In the genomic region with DNA sequence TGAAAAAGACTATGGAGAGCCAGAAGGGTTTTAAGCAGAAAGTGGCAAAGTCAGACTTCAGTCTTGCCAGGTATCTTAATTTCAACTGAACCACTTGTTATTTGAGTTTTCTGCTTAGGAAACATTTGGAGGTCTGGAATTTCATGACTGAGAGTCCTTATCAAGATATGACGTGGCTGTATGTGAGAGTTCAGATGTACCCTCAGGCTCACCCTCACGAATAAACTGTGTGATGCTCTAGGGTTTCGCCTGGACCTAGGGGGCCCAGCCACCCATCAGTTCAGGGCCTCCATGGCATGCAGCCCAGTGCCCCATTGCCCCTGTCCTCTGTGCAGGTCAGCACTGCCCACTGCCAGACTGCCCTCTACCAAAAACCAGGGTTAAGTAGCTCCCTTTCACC, we compare ENCODE assay signal across 17 cellular contexts. TPM values are rescaled to one million over a fixed set of nuclear protein-coding genes. Genes with fewer than 3 reads are reported as not detected.
DNase-seq lines count a peak whose midpoint lies in the region; ATAC-seq, FAIRE-seq and TF ChIP-seq lines count a peak whose summit lies in the region.
"Had no signal": no experiment of that assay in that cellular context is flagged by ENCODE, and none has a peak within 500 bp of the region (broad histone marks: within the 10 kb centered on the region; RNA-seq: fewer than 3 reads in every experiment).

No MANE protein-coding gene starts in this region.

- peaks cover 0 to 13% of the 10 kb centered on the region in 2 experiments; a peak in 2 of 5 replicates for H3K4me1 ChIP-seq in K562 (replicated peaks in 1 of 2; ENCODE audit: control insufficient read depth in 2 of 2, insufficient read depth in 2 of 2, low read length in 2 of 2)
- H3K4me1 ChIP-seq in trophoblast cell (ENCODE audit: control insufficient read depth in 1 of 2, insufficient read depth in 2 of 2, low read length in 2 of 2) = peaks cover 2 to 7% of the 10 kb centered on the region in 2 experiments
- peaks cover 0 to 6% (median 2%) of the 10 kb centered on the region in 4 donors for H3K4me1 ChIP-seq in stomach
- H3K4me1 ChIP-seq: Peyer's patch had no signal

- TF ChIP-seq POLR2A in K562 (conservative IDR thresholded peaks at IDR 0.05) (no peak), stomach (IDR thresholded peaks at IDR 0.05) (no peak)

- no peak overlapping the region for H3K23ac ChIP-seq in trophoblast cell (ENCODE audit: low read length)

- H4K20me1 ChIP-seq in K562 (replicated peaks; ENCODE audit: control insufficient read depth, insufficient read depth, low read length) = no peaks in the 10 kb centered on the region

- H3K79me2 ChIP-seq in K562 (ENCODE audit: control insufficient read depth, insufficient read depth, low read length) (no peaks in the 10 kb centered on the region), trophoblast cell (ENCODE audit: control insufficient read depth, insufficient read depth, low read length, poor library complexity) (no peaks in the 10 kb centered on the region)

- H2BK12ac ChIP-seq in trophoblast cell (ENCODE audit: low read length) = no peak overlapping the region

- H2AFZ ChIP-seq in K562 (ENCODE audit: low read depth, low read length) = no peak overlapping the region
- H2AFZ ChIP-seq in trophoblast cell (ENCODE audit: insufficient read depth, low read length, poor library complexity) = no peak overlapping the region

- no peak overlapping the region for H3K4me3 ChIP-seq in K562
- H3K4me3 ChIP-seq in trophoblast cell (ENCODE audit: low read depth, low read length) = no peak overlapping the region
- no peak overlapping the region for H3K4me3 ChIP-seq in stomach
- H3K4me3 ChIP-seq: Peyer's patch had no signal

- no peak overlapping the region for H3K14ac ChIP-seq in trophoblast cell (ENCODE audit: low read length)

- no peak overlapping the region for H4K12ac ChIP-seq in trophoblast cell (ENCODE audit: low read depth, low read length)

- no peak overlapping the region for H3K4ac ChIP-seq in trophoblast cell (ENCODE audit: low read depth, low read length)

- FAIRE-seq in K562 (lab: Jason Lieb, UNC) = no peak
- FAIRE-seq: GM19239 had no signal

- H3K9me3 ChIP-seq in K562 (replicated peaks; ENCODE audit: control insufficient read depth, insufficient read depth, low read depth, low read length) (no peaks in the 10 kb centered on the region; the same call in 1 of the 2 replicates), trophoblast cell (ENCODE audit: insufficient read depth, low read depth, low read length) (peaks cover 2% of the 10 kb centered on the region), stomach (no peaks in the 10 kb centered on the region)
- H3K9me3 ChIP-seq: Peyer's patch had no signal

- no peaks in the 10 kb centered on the region for H3K27me3 ChIP-seq in K562 (ENCODE audit: control insufficient read depth in 2 of 2, insufficient read depth in 2 of 2, low read length in 2 of 2)
- no peaks in the 10 kb centered on the region for H3K27me3 ChIP-seq in trophoblast cell (ENCODE audit: insufficient read depth, low read length)
- no peaks in the 10 kb centered on the region for H3K27me3 ChIP-seq in stomach
- H3K27me3 ChIP-seq: Peyer's patch had no signal

- H4K91ac ChIP-seq in trophoblast cell (ENCODE audit: low read depth, low read length) = no peak overlapping the region

- no peak for TF ChIP-seq EP300 in K562 (IDR thresholded peaks at IDR 0.05; ENCODE audit: low read length)
- no peak for TF ChIP-seq EP300 in stomach (IDR thresholded peaks at IDR 0.05)

- H3K4me2 ChIP-seq in K562 (ENCODE audit: insufficient read depth, low read length) = no peak overlapping the region
- no peak overlapping the region for H3K4me2 ChIP-seq in trophoblast cell (ENCODE audit: low read length)

- H2BK120ac ChIP-seq in trophoblast cell (ENCODE audit: insufficient read depth, low read length, poor library complexity) = no peak overlapping the region

- H3K9me1 ChIP-seq in K562 (ENCODE audit: control insufficient read depth, insufficient read depth, low read length) = no peaks in the 10 kb centered on the region

- no peak for TF ChIP-seq CTCF in K562 (IDR thresholded peaks at IDR 0.05 in 2 of 3, conservative IDR thresholded peaks at IDR 0.05 in 1 of 3; ENCODE audit: insufficient read depth in 2 of 3, low read depth in 1 of 3, low read length in 3 of 3)
- no peak for TF ChIP-seq CTCF in stomach (IDR thresholded peaks at IDR 0.05)

- peak; percentile 11 for DNase-seq in ELR (ENCODE audit: low read depth)
- peak; percentile 70 for DNase-seq in M059J (ENCODE audit: low read depth)
- DNase-seq in K562 (ENCODE audit: extremely low read depth in 1 of 4, low spot score in 3 of 4) = no peak
- peak; percentile 84 to 98 for DNase-seq in trophoblast cell
- no peak for DNase-seq in stomach
- no peak for DNase-seq in left ventricle myocardium superior
- DNase-seq: CD4-positive, alpha-beta memory T cell; DMS79; GF-D8; GOT3; NCI-H1105 treated with DMSO at 0.1 percent for 48 hours; NCI-H187; NCI-H82; Peyer's patch; SHP77 had no signal

- 4% methylated on average over 3 of the region's 3 CpGs for WGBS in K562 (ENCODE audit: insufficient coverage, low coverage, missing lambda C conversion rate)
- WGBS in trophoblast cell (ENCODE audit: extremely low coverage, insufficient coverage, insufficient read length) = no CpG with 5 or more reads among the region's 3 CpGs
- WGBS in stomach, 5 donors = 58 to 83% (median 78%) methylated on average over 3 of the region's 3 CpGs

- H2BK5ac ChIP-seq in trophoblast cell (ENCODE audit: low read depth, low read length, poor library complexity) = peak overlapping the region; percentile 5

- POLR2A ChIA-PET in K562 (lab: Yijun Ruan, JAX) = interaction anchor here (0.8 to 1.4 kb wide), 2 partner anchors 8 to 71 kb away, joined by 3 read pairs; no protein-coding TSS in a partner anchor

- no peak for ATAC-seq in K562
- ATAC-seq in HG02763 (IDR thresholded peaks at IDR 0.05; ENCODE audit: unreplicated experiment) = no peak
- no peak for ATAC-seq in left ventricle myocardium superior

- CTCF ChIA-PET in K562 (lab: Yijun Ruan, JAX; ENCODE audit: low intra/inter-chr PET ratio) = no interaction called here

- no peak overlapping the region for H3K27ac ChIP-seq in K562 (ENCODE audit: extremely low read depth, low read depth, low read length)
- H3K27ac ChIP-seq in trophoblast cell (ENCODE audit: low read depth, low read length) = peak overlapping the region; percentile 57
- H3K27ac ChIP-seq in stomach = no peak overlapping the region
- H3K27ac ChIP-seq: Peyer's patch had no signal

- no peak overlapping the region for H3K18ac ChIP-seq in trophoblast cell (ENCODE audit: low read length)

- intact Hi-C loops in K562 (cut with micrococcal nuclease) (no loop called here), stomach (cut with DNase I; ENCODE audit: low total_unique reads) (loop anchor here (5.0 kb wide), 1 partner anchor 151 kb away; no protein-coding TSS in a partner anchor), left ventricle myocardium superior (cut with micrococcal nuclease) (no loop called here)

- no peak overlapping the region for H4K8ac ChIP-seq in trophoblast cell (ENCODE audit: low read depth, low read length)

- peaks cover 17% of the 10 kb centered on the region for H3K79me1 ChIP-seq in trophoblast cell (ENCODE audit: low read length)

- no peak overlapping the region for H2AK5ac ChIP-seq in trophoblast cell (ENCODE audit: low read length)

- in situ Hi-C loops in K562 (cut with MboI) = no loop called here

- H3K9ac ChIP-seq in K562 (ENCODE audit: insufficient read depth in 1 of 2, low read depth in 2 of 2, low read length in 2 of 2) (no peak overlapping the region), trophoblast cell (ENCODE audit: low read length) (no peak overlapping the region)

- H3K36me3 ChIP-seq in K562 (ENCODE audit: control insufficient read depth, insufficient read depth, low read length) (no peaks in the 10 kb centered on the region), trophoblast cell (ENCODE audit: control insufficient read depth in 1 of 2, insufficient read depth in 2 of 2, low read length in 2 of 2) (no peaks in the 10 kb centered on the region), stomach (no peaks in the 10 kb centered on the region)
- H3K36me3 ChIP-seq: Peyer's patch had no signal

- no peak for TF ChIP-seq RAD21 in K562 (CRISPR knock-in tag; conservative IDR thresholded peaks at IDR 0.05 in 1 of 2, IDR thresholded peaks at IDR 0.05 in 1 of 2)

- no TSS peak for BruUV-seq in K562 (replicated peaks; lab: Mats Ljungman, UMichigan)

TF ChIP-seq in K562, 482 proteins besides CTCF, POLR2A, EP300 and RAD21 (continues in another document):
- no peak for TF ChIP-seq SRF (CRISPR knock-in tag; IDR thresholded peaks at IDR 0.05)
- TF ChIP-seq ATF1 (CRISPR knock-in tag; IDR thresholded peaks at IDR 0.05) = no peak
- peak; percentile 59 for TF ChIP-seq ATF1 (tag; IDR thresholded peaks at IDR 0.05)
- no peak for TF ChIP-seq ZNF586 (CRISPR knock-in tag; conservative IDR thresholded peaks at IDR 0.05)
- no peak for TF ChIP-seq ZKSCAN3 (CRISPR knock-in tag; IDR thresholded peaks at IDR 0.05)
- peak; percentile 56 for TF ChIP-seq CREM (IDR thresholded peaks at IDR 0.05; ENCODE audit: low read depth)
- TF ChIP-seq SAP30 (IDR thresholded peaks at IDR 0.05; ENCODE audit: borderline replicate concordance, insufficient read depth, low read depth, low read length, poor library complexity, severe bottlenecking) = no peak

RNA-seq across cellular contexts. Expression of gene TADA1, which starts 30.6 kb away (rescaled TPM):
- total RNA-seq in M059J (2014; rRNA removed; shearing (Covaris generic)) = 14.0 and 15.1 TPM in 2 replicates
- 14.9 and 32.5 TPM in 2 replicates for total RNA-seq in K562 (2011; cell fraction: chromatin; rRNA removed; ENCODE audit: low replicate concordance)
- total RNA-seq in K562 (2011; cell fraction: nucleolus; rRNA removed) = 8.2 and 11.6 TPM in 2 replicates
- total RNA-seq in K562 (2011; cell fraction: nucleoplasm; rRNA removed) = 17.5 and 30.8 TPM in 2 replicates
- total RNA-seq in K562 (2014; rRNA removed) (15.9 and 18.8 TPM in 2 replicates), K562 (2014; rRNA removed; fragmentation: Illumina TruSeq; extraction: Trizol) (28.7 and 32.5 TPM in 2 replicates), K562 (2015; rRNA removed; fragmentation: Illumina TruSeq; extraction: Trizol) (27.3 and 27.7 TPM in 2 replicates), K562 (2021) (20.5 and 21.2 TPM in 2 replicates), stomach (10 to 100 TPM in 3 of 5 donors, 1 to 10 TPM in 2; 5.4 to 43.8 (median 13.0) TPM), left ventricle myocardium superior (9.6 TPM)
- polyA plus RNA-seq in K562 (2011; rRNA removed) (42.9 and 43.1 TPM in 2 replicates), K562 (2014; fragmentation: Illumina TruSeq; extraction: Trizol) (28.4 and 35.2 TPM in 2 replicates), K562 (2014; fragmentation: Nextera tagmentation; extraction: Ambion mirVana) (10 to 100 TPM; 62.6 to 76.5 TPM), K562 (2014; rRNA removed) (18.6 and 24.1 TPM in 2 replicates), stomach (1 to 10 TPM; 6.7 to 7.6 (median 7.1) TPM)
- polyA plus RNA-seq in K562 (2011; cell fraction: cytosol; rRNA removed) = 17.2 and 32.7 TPM in 2 replicates
- 27.0 and 37.4 TPM in 2 replicates for polyA plus RNA-seq in K562 (2011; cell fraction: nucleus; rRNA removed)
- 13.6 and 22.2 TPM in 2 replicates for polyA plus RNA-seq in K562 (2012)
- polyA minus RNA-seq in K562 (2011; rRNA and poly(A)+ RNA removed) = 39.7 and 45.5 TPM in 2 replicates
- polyA minus RNA-seq in K562 (2011; cell fraction: cytosol; rRNA and poly(A)+ RNA removed) = 15.5 and 15.6 TPM in 2 replicates
- 7.5 and 16.2 TPM in 2 replicates for polyA minus RNA-seq in K562 (2011; cell fraction: nucleus; rRNA and poly(A)+ RNA removed)
- polyA plus RNA-seq in trophoblast cell (2013) = 10.9 and 11.5 TPM in 2 replicates

Comparison
In these comparisons a context has a peak if more than half of its experiments do, and no peak if none do; other contexts are left out.
1. DNase-seq: peak in ELR (single experiment), M059J (single experiment) and trophoblast cell (2 of 2); none in K562 (0 of 4), stomach (single experiment) and left ventricle myocardium superior (single experiment).